ENCODE assay signal across 8 cellular contexts in genomic region chr9:135907006-135907434, GRCh38. TPM values are rescaled to one million over a fixed set of nuclear protein-coding genes. Genes with fewer than 3 reads are reported as not detected.
DNase-seq lines count a peak whose midpoint lies in the region; ATAC-seq and TF ChIP-seq lines count a peak whose summit lies in the region.

No MANE protein-coding gene starts in this region.

- peaks cover 3% of the 10 kb centered on the region for H3K36me3 ChIP-seq in right atrium auricular region

- H3K27ac Mint-ChIP-seq in activated naive CD4-positive, alpha-beta T cell treated with anti-CD3 and anti-CD28 coated beads, Interleukin-2, amount 10 ng/mL, durations not matched to agents 7 days and 5 days, result no peak overlapping the region
- H3K27ac Mint-ChIP-seq in stimulated activated naive CD8-positive, alpha-beta T cell treated with anti-CD3 and anti-CD28 coated beads, Interleukin-15, amount 100 ng/mL, for 72 hours, result no peak overlapping the region
- no peak overlapping the region for H3K27ac Mint-ChIP-seq in HFFc6

- TF ChIP-seq CTCF in RWPE1 (conservative IDR thresholded peaks at IDR 0.05; ENCODE audit: low read depth) (no peak), right atrium auricular region (IDR thresholded peaks at IDR 0.05) (no peak), HFFc6 (IDR thresholded peaks at IDR 0.05) (no peak)

- H3K9me3 ChIP-seq in right atrium auricular region, result no peaks in the 10 kb centered on the region

- H3K4me1 ChIP-seq in right atrium auricular region, result peaks cover 0 to 42% of the 10 kb centered on the region in 2 donors

- peaks cover 36% of the 10 kb centered on the region for H3K4me1 Mint-ChIP-seq in activated naive CD4-positive, alpha-beta T cell treated with anti-CD3 and anti-CD28 coated beads, Interleukin-2, amount 10 ng/mL, durations not matched to agents 7 days and 5 days
- H3K4me1 Mint-ChIP-seq in stimulated activated naive CD8-positive, alpha-beta T cell treated with anti-CD3 and anti-CD28 coated beads, Interleukin-15, amount 100 ng/mL, for 72 hours, result peaks cover 60% of the 10 kb centered on the region
- H3K4me1 Mint-ChIP-seq in HFFc6 (ENCODE audit: low read depth), result peaks cover 50% of the 10 kb centered on the region

- no peaks in the 10 kb centered on the region for H3K27me3 ChIP-seq in right atrium auricular region

- H3K27ac ChIP-seq in RWPE1, result peak overlapping the region; percentile 87
- peak overlapping the region in 1 of 2 donors; percentile 64 for H3K27ac ChIP-seq in right atrium auricular region

- POLR2A ChIA-PET in RWPE1 (lab: Yijun Ruan, JAX; ENCODE audit: low non-redundant PET), result no interaction called here

- peak overlapping the region; percentile 37 for H3K4me3 Mint-ChIP-seq in activated naive CD4-positive, alpha-beta T cell treated with anti-CD3 and anti-CD28 coated beads, Interleukin-2, amount 10 ng/mL, durations not matched to agents 7 days and 5 days
- H3K4me3 Mint-ChIP-seq in stimulated activated naive CD8-positive, alpha-beta T cell treated with anti-CD3 and anti-CD28 coated beads, Interleukin-15, amount 100 ng/mL, for 72 hours, result peak overlapping the region in 1 of 2 donors; percentile 36
- H3K4me3 Mint-ChIP-seq in HFFc6, result no peak overlapping the region

- no peaks in the 10 kb centered on the region for H3K27me3 Mint-ChIP-seq in activated naive CD4-positive, alpha-beta T cell treated with anti-CD3 and anti-CD28 coated beads, Interleukin-2, amount 10 ng/mL, durations not matched to agents 7 days and 5 days
- H3K27me3 Mint-ChIP-seq in stimulated activated naive CD8-positive, alpha-beta T cell treated with anti-CD3 and anti-CD28 coated beads, Interleukin-15, amount 100 ng/mL, for 72 hours, result no peaks in the 10 kb centered on the region
- H3K27me3 Mint-ChIP-seq in HFFc6 (ENCODE audit: insufficient read depth), result no peaks in the 10 kb centered on the region; the same call in 1 of the 2 replicates

- peaks cover 3% of the 10 kb centered on the region for H3K9me3 Mint-ChIP-seq in activated naive CD4-positive, alpha-beta T cell treated with anti-CD3 and anti-CD28 coated beads, Interleukin-2, amount 10 ng/mL, durations not matched to agents 7 days and 5 days
- peaks cover 0 to 7% of the 10 kb centered on the region in 2 donors for H3K9me3 Mint-ChIP-seq in stimulated activated naive CD8-positive, alpha-beta T cell treated with anti-CD3 and anti-CD28 coated beads, Interleukin-15, amount 100 ng/mL, for 72 hours
- H3K9me3 Mint-ChIP-seq in HFFc6, result peaks cover 22% of the 10 kb centered on the region

- CTCF ChIA-PET in activated naive CD4-positive, alpha-beta T cell treated with anti-CD3 and anti-CD28 coated beads, Interleukin-2, amount 10 ng/mL, durations not matched to agents 7 days and 5 days (lab: Charles Lee), result no interaction called here
- CTCF ChIA-PET in RWPE1 (lab: Yijun Ruan, JAX), result no interaction called here

- no peak for DNase-seq in activated naive CD4-positive, alpha-beta T cell treated with anti-CD3 and anti-CD28 coated beads, Interleukin-2, amount 10 ng/mL, durations not matched to agents 7 days and 5 days
- DNase-seq in activated naive CD4-positive, alpha-beta T cell (lab: John Stamatoyannopoulos, UW), result no peak
- no peak for DNase-seq in RWPE1 (ENCODE audit: low spot score)
- no peak for DNase-seq in right atrium auricular region (ENCODE audit: low spot score)
- DNase-seq in stimulated activated naive CD8-positive, alpha-beta T cell treated with anti-CD3 and anti-CD28 coated beads, Interleukin-15, amount 100 ng/mL, for 72 hours, result no peak
- DNase-seq in HFFc6, result no peak
- DNase-seq in NCI-H1436 treated with DMSO at 0.1 percent for 48 hours (lab: John Stamatoyannopoulos, UW), result no peak

- peak; percentile 33 for ATAC-seq in HG02610 (IDR thresholded peaks at IDR 0.05; ENCODE audit: unreplicated experiment)
- ATAC-seq in stimulated activated naive CD8-positive, alpha-beta T cell treated with anti-CD3 and anti-CD28 coated beads, Interleukin-15, amount 100 ng/mL, for 72 hours, result peak; percentile 50

- peaks cover 48% of the 10 kb centered on the region for H3K36me3 Mint-ChIP-seq in activated naive CD4-positive, alpha-beta T cell treated with anti-CD3 and anti-CD28 coated beads, Interleukin-2, amount 10 ng/mL, durations not matched to agents 7 days and 5 days
- H3K36me3 Mint-ChIP-seq in HFFc6 (ENCODE audit: low read depth), result peaks cover 46% of the 10 kb centered on the region

- H3K4me3 ChIP-seq in right atrium auricular region, result peak overlapping the region; percentile 60 to 65

RNA-seq across cellular contexts. Expression of gene CAMSAP1, which starts 0.3 kb away (rescaled TPM):
- 10 to 100 TPM; 19.4 to 21.4 TPM for total RNA-seq in right atrium auricular region
- total RNA-seq in HFFc6 (2021; fragmentation: NEBNext Ultra II Directional; extraction: Animal tissue kit (Norgen Biotek cat#: 25700)), result 10 to 100 TPM; 14.9 to 22.8 (median 18.1) TPM

RNA-seq across cellular contexts. Expression of gene UBAC1, which starts 54.2 kb away (rescaled TPM):
- total RNA-seq in right atrium auricular region, result 10 to 100 TPM; 58.6 to 76.9 TPM
- 10 to 100 TPM; 27.9 to 33.6 (median 31.2) TPM for total RNA-seq in HFFc6 (2021; fragmentation: NEBNext Ultra II Directional; extraction: Animal tissue kit (Norgen Biotek cat#: 25700))
